Comparison of ENCODE assay signal across 8 cellular contexts in the genomic region with DNA sequence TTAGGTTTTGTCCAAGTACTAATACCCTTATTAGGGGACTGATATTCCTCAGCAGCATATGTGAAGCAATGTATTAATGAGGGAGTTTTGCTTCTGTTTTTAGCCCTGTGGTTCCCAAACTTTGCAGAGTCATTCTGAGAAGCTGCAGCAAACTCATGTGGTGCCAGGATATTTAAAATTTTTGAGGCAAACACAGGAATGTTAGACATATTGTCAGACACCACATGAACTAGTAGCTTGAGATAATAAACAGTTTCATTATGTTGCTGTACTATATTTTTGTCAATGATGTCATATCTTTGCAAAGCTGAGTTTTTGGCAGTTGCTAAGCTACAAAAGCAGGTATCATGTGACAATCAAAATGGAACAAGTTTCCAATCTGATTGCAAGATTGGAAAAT. TPM values are rescaled to one million over a fixed set of nuclear protein-coding genes. Genes with fewer than 3 reads are reported as not detected.
DNase-seq lines count a peak whose midpoint lies in the region; ATAC-seq, FAIRE-seq and TF ChIP-seq lines count a peak whose summit lies in the region.

No MANE protein-coding gene starts in this region.

- no TSS peak for BruUV-seq in HepG2 (replicated peaks; lab: Mats Ljungman, UMichigan)

- H3K9me2 ChIP-seq in SK-N-SH: no peaks in the 10 kb centered on the region

- intact Hi-C loops in HepG2 (cut with micrococcal nuclease; ENCODE audit: unreplicated experiment): no loop called here
- intact Hi-C loops in right cardiac atrium (cut with DNase I): no loop called here

- TF ChIP-seq EP300 in SK-N-SH (IDR thresholded peaks at IDR 0.05; ENCODE audit: borderline replicate concordance in 1 of 2, low read depth in 1 of 2, low read length in 1 of 2): no peak
- no peak for TF ChIP-seq EP300 in HepG2 (IDR thresholded peaks at IDR 0.05; ENCODE audit: low read depth in 2 of 2, low read length in 2 of 2)
- TF ChIP-seq EP300 in HepG2 (CRISPR knock-in tag; IDR thresholded peaks at IDR 0.05; ENCODE audit: borderline replicate concordance): no peak

- H3F3A ChIP-seq in SK-N-SH (replicated peaks; ENCODE audit: insufficient read depth): peaks cover 11% of the 10 kb centered on the region

- ATAC-seq in HG02678 (IDR thresholded peaks at IDR 0.05; ENCODE audit: unreplicated experiment) (peak; percentile 65), HepG2 (no peak), right cardiac atrium (no peak), HG03469 (IDR thresholded peaks at IDR 0.05; ENCODE audit: unreplicated experiment) (no peak)

- no peaks in the 10 kb centered on the region for H3K27me3 ChIP-seq in SK-N-SH (ENCODE audit: insufficient read depth)
- no peaks in the 10 kb centered on the region for H3K27me3 ChIP-seq in HepG2 (ENCODE audit: control insufficient read depth in 1 of 2, insufficient read depth in 2 of 2, low read length in 2 of 2)
- no peaks in the 10 kb centered on the region for H3K27me3 ChIP-seq in right cardiac atrium (ENCODE audit: control insufficient read depth, insufficient read depth)

- H3K9me3 ChIP-seq in SK-N-SH (no peaks in the 10 kb centered on the region), HepG2 (ENCODE audit: low read length) (no peaks in the 10 kb centered on the region), right cardiac atrium (ENCODE audit: control insufficient read depth, low read length) (no peaks in the 10 kb centered on the region)

- H4K20me1 ChIP-seq in SK-N-SH (ENCODE audit: insufficient read depth) (no peaks in the 10 kb centered on the region), HepG2 (ENCODE audit: insufficient read depth, low read length) (no peaks in the 10 kb centered on the region; the same call in 1 of the 2 replicates)

- CTCF ChIA-PET in SK-N-SH (lab: Yijun Ruan, JAX) (no interaction called here), HepG2 (lab: Yijun Ruan, JAX; ENCODE audit: low intra/inter-chr PET ratio, low total read pairs) (no interaction called here)

- FAIRE-seq in HepG2 (lab: Jason Lieb, UNC): no peak

- TF ChIP-seq POLR2A in HepG2 (IDR thresholded peaks at IDR 0.05; ENCODE audit: insufficient read depth in 1 of 2, low read depth in 2 of 2, low read length in 2 of 2): no peak

- H2AFZ ChIP-seq in SK-N-SH (ENCODE audit: low read depth) (0 out of 2 replicates have a peak overlapping the region, but pooled peaks have one; percentile 58), HepG2 (ENCODE audit: low read length) (no peak overlapping the region)

- H3K4me1 ChIP-seq in SK-N-SH (ENCODE audit: control insufficient read depth in 1 of 2, insufficient read depth in 2 of 2, low read depth in 1 of 2, low read length in 1 of 2): peaks cover 0 to 5% of the 10 kb centered on the region in 2 experiments; a peak in 2 of 4 replicates
- peaks cover 4% of the 10 kb centered on the region; the same call in 1 of the 2 replicates for H3K4me1 ChIP-seq in HepG2 (ENCODE audit: insufficient read depth, low read length)
- H3K4me1 ChIP-seq in right cardiac atrium (ENCODE audit: control insufficient read depth, insufficient read depth, low read length): peaks cover 1% of the 10 kb centered on the region

- H3K36me3 ChIP-seq in SK-N-SH (replicated peaks in 1 of 2; ENCODE audit: control insufficient read depth in 1 of 2, insufficient read depth in 2 of 2, low read length in 1 of 2) (peaks cover 11% of the 10 kb centered on the region in 2 experiments), HepG2 (replicated peaks in 1 of 2; ENCODE audit: control insufficient read depth in 1 of 2, insufficient read depth in 2 of 2, low read length in 2 of 2) (peaks cover 4 to 16% of the 10 kb centered on the region in 2 experiments)

- H3K4me2 ChIP-seq in SK-N-SH: peak overlapping the region; percentile 0; the same call in 1 of the 2 replicates
- H3K4me2 ChIP-seq in HepG2 (ENCODE audit: low read depth, low read length): no peak overlapping the region

- no peak for TF ChIP-seq CTCF in SK-N-SH (IDR thresholded peaks at IDR 0.05)
- TF ChIP-seq CTCF in HepG2 (CRISPR knock-in tag; IDR thresholded peaks at IDR 0.05): no peak

- H3K79me2 ChIP-seq in SK-N-SH (ENCODE audit: insufficient read depth): no peaks in the 10 kb centered on the region
- H3K79me2 ChIP-seq in HepG2 (ENCODE audit: insufficient read depth, low read length): no peaks in the 10 kb centered on the region

- peak overlapping the region; percentile 36; the same call in 1 of the 2 replicates for H3K9ac ChIP-seq in SK-N-SH
- no peak overlapping the region for H3K9ac ChIP-seq in HepG2 (ENCODE audit: insufficient read depth, low read depth, low read length)

- H3K27ac ChIP-seq in SK-N-SH (ENCODE audit: low read depth in 2 of 2, low read length in 1 of 2) (peak overlapping the region; percentile 73 to 86; a peak in 3 of 4 replicates), HepG2 (ENCODE audit: extremely low read length, insufficient read depth, low read length) (no peak overlapping the region), right cardiac atrium (ENCODE audit: low read length) (no peak overlapping the region)

- TF ChIP-seq RAD21 in SK-N-SH (IDR thresholded peaks at IDR 0.05; ENCODE audit: low read length) (no peak), HepG2 (CRISPR knock-in tag; IDR thresholded peaks at IDR 0.05) (no peak)

- in situ Hi-C loops in HepG2 (cut with HindIII; ENCODE audit: extremely low pct_ligation_motif_present, low pct_unique_long_range_greater_than_20kb): no loop called here

- DNase-seq in GF-D8 (lab: John Stamatoyannopoulos, UW) (peak; percentile 25), SK-N-SH (no peak), HepG2 (ENCODE audit: low spot score) (no peak), OCI-M2 (lab: John Stamatoyannopoulos, UW; ENCODE audit: unreplicated experiment) (no peak), right cardiac atrium (no peak)
- no peak for DNase-seq in stimulated activated CD4-positive, alpha-beta T cell treated with anti-CD3 and anti-CD28 coated beads, Interleukin-2, amount 100 ng/mL, for 24 hours

- POLR2A ChIA-PET in SK-N-SH (lab: Yijun Ruan, JAX): no interaction called here
- POLR2A ChIA-PET in HepG2 (lab: Yijun Ruan, JAX): no interaction called here

- H3K4me3 ChIP-seq in SK-N-SH (ENCODE audit: low read depth in 2 of 2, low read length in 1 of 2) (no peak overlapping the region), HepG2 (replicated peaks in 1 of 3; ENCODE audit: insufficient read depth in 1 of 3, low read depth in 2 of 3, low read length in 3 of 3) (no peak overlapping the region), right cardiac atrium (ENCODE audit: low read length) (no peak overlapping the region)

RNA-seq across cellular contexts. Expression of gene ATP6V1A, which starts 36.6 kb away (rescaled TPM):
- polyA plus RNA-seq in SK-N-SH (2012; rRNA removed) (12.1 and 16.7 TPM in 2 replicates), HepG2 (2011; rRNA removed) (21.7 and 23.4 TPM in 2 replicates), right cardiac atrium (9.1 TPM)
- polyA plus RNA-seq in SK-N-SH (2012; cell fraction: cytosol; rRNA removed): 18.4 and 18.8 TPM in 2 replicates
- 4.8 and 12.7 TPM in 2 replicates for polyA plus RNA-seq in SK-N-SH (2012; cell fraction: nucleus; rRNA removed)
- total RNA-seq in HepG2 (2016; rRNA removed; fragmentation: Illumina TruSeq; extraction: Trizol) (95.1 and 171 TPM in 2 replicates), right cardiac atrium (10 to 100 TPM; 24.0 to 29.0 (median 27.3) TPM)
- total RNA-seq in HepG2 (2016; cell fraction: cytosol; rRNA removed; fragmentation: Illumina TruSeq; extraction: Trizol; ENCODE audit: low read depth): 4.1 and 4.6 TPM in 2 replicates
- 94.7 and 166 TPM in 2 replicates for total RNA-seq in HepG2 (2016; cell fraction: insoluble cytoplasmic fraction; rRNA removed; fragmentation: Illumina TruSeq; extraction: Trizol)
- total RNA-seq in HepG2 (2016; cell fraction: membrane; rRNA removed; fragmentation: Illumina TruSeq; extraction: Trizol): 18.8 and 23.0 TPM in 2 replicates
- 48.7 and 55.1 TPM in 2 replicates for total RNA-seq in HepG2 (2016; cell fraction: nucleus; rRNA removed; fragmentation: Illumina TruSeq; extraction: Trizol)
- 10.7 and 17.6 TPM in 2 replicates for polyA plus RNA-seq in HepG2 (2011; cell fraction: cytosol; rRNA removed)
- 4.8 and 6.2 TPM in 2 replicates for polyA plus RNA-seq in HepG2 (2011; cell fraction: nucleus; rRNA removed)
- 17.0 and 26.8 TPM in 2 replicates for polyA plus RNA-seq in HepG2 (2012)
- polyA plus RNA-seq in HepG2 (2016; cell fraction: cytosol; fragmentation: Illumina TruSeq; extraction: Trizol; ENCODE audit: low read depth): 1.5 TPM in 2 replicates
- 61.1 and 63.7 TPM in 2 replicates for polyA plus RNA-seq in HepG2 (2016; cell fraction: insoluble cytoplasmic fraction; fragmentation: Illumina TruSeq; extraction: Trizol; ENCODE audit: low read depth)
- polyA plus RNA-seq in HepG2 (2016; cell fraction: membrane; fragmentation: Illumina TruSeq; extraction: Trizol; ENCODE audit: low read depth): 5.9 and 6.6 TPM in 2 replicates
- 37.6 and 38.2 TPM in 2 replicates for polyA plus RNA-seq in HepG2 (2016; cell fraction: nucleus; fragmentation: Illumina TruSeq; extraction: Trizol; ENCODE audit: insufficient read depth, low read depth)
- 33.3 and 77.8 TPM in 2 replicates for polyA minus RNA-seq in HepG2 (2011; rRNA and poly(A)+ RNA removed; ENCODE audit: low replicate concordance)
- polyA minus RNA-seq in HepG2 (2011; cell fraction: cytosol; rRNA and poly(A)+ RNA removed): 39.8 and 40.8 TPM in 2 replicates
- 19.3 and 28.3 TPM in 2 replicates for polyA minus RNA-seq in HepG2 (2011; cell fraction: nucleus; rRNA and poly(A)+ RNA removed)

RNA-seq across cellular contexts. Expression of gene NAA50, which starts 37.4 kb away (rescaled TPM):
- 39.6 and 79.5 TPM in 2 replicates for polyA plus RNA-seq in SK-N-SH (2012; rRNA removed)
- 45.7 and 51.6 TPM in 2 replicates for polyA plus RNA-seq in SK-N-SH (2012; cell fraction: cytosol; rRNA removed)
- polyA plus RNA-seq in SK-N-SH (2012; cell fraction: nucleus; rRNA removed): 33.1 and 50.0 TPM in 2 replicates
- 233 and 352 TPM in 2 replicates for total RNA-seq in HepG2 (2016; rRNA removed; fragmentation: Illumina TruSeq; extraction: Trizol)
- 12.6 and 14.6 TPM in 2 replicates for total RNA-seq in HepG2 (2016; cell fraction: cytosol; rRNA removed; fragmentation: Illumina TruSeq; extraction: Trizol; ENCODE audit: low read depth)
- total RNA-seq in HepG2 (2016; cell fraction: insoluble cytoplasmic fraction; rRNA removed; fragmentation: Illumina TruSeq; extraction: Trizol): 240 and 363 TPM in 2 replicates
- total RNA-seq in HepG2 (2016; cell fraction: membrane; rRNA removed; fragmentation: Illumina TruSeq; extraction: Trizol): 93.6 and 101 TPM in 2 replicates
- total RNA-seq in HepG2 (2016; cell fraction: nucleus; rRNA removed; fragmentation: Illumina TruSeq; extraction: Trizol): 92.1 and 103 TPM in 2 replicates
- polyA plus RNA-seq in HepG2 (2011; rRNA removed): 30.2 and 30.3 TPM in 2 replicates
- polyA plus RNA-seq in HepG2 (2011; cell fraction: cytosol; rRNA removed): 28.8 and 35.6 TPM in 2 replicates
- polyA plus RNA-seq in HepG2 (2011; cell fraction: nucleus; rRNA removed): 19.7 and 21.7 TPM in 2 replicates
- 89.2 and 99.4 TPM in 2 replicates for polyA plus RNA-seq in HepG2 (2012)
- polyA plus RNA-seq in HepG2 (2016; cell fraction: cytosol; fragmentation: Illumina TruSeq; extraction: Trizol; ENCODE audit: low read depth): 12.6 and 13.9 TPM in 2 replicates
- polyA plus RNA-seq in HepG2 (2016; cell fraction: insoluble cytoplasmic fraction; fragmentation: Illumina TruSeq; extraction: Trizol; ENCODE audit: low read depth): 253 and 261 TPM in 2 replicates
- 48.2 and 51.0 TPM in 2 replicates for polyA plus RNA-seq in HepG2 (2016; cell fraction: membrane; fragmentation: Illumina TruSeq; extraction: Trizol; ENCODE audit: low read depth)
- 111 TPM in 2 replicates for polyA plus RNA-seq in HepG2 (2016; cell fraction: nucleus; fragmentation: Illumina TruSeq; extraction: Trizol; ENCODE audit: insufficient read depth, low read depth)
- polyA minus RNA-seq in HepG2 (2011; rRNA and poly(A)+ RNA removed; ENCODE audit: low replicate concordance): 32.6 and 46.0 TPM in 2 replicates
- 49.0 and 66.5 TPM in 2 replicates for polyA minus RNA-seq in HepG2 (2011; cell fraction: cytosol; rRNA and poly(A)+ RNA removed)
- polyA minus RNA-seq in HepG2 (2011; cell fraction: nucleus; rRNA and poly(A)+ RNA removed): 21.6 and 26.0 TPM in 2 replicates
- 10 to 100 TPM; 61.8 to 91.7 (median 68.0) TPM for total RNA-seq in right cardiac atrium
- polyA plus RNA-seq in right cardiac atrium: 26.5 TPM

RNA-seq across cellular contexts. Expression of gene GRAMD1C, which starts 55.1 kb away (rescaled TPM):
- 1.2 and 1.3 TPM in 2 replicates for polyA plus RNA-seq in SK-N-SH (2012; rRNA removed)
- polyA plus RNA-seq in SK-N-SH (2012; cell fraction: cytosol; rRNA removed): 1.5 and 2.3 TPM in 2 replicates
- polyA plus RNA-seq in SK-N-SH (2012; cell fraction: nucleus; rRNA removed): 2.4 and 4.6 TPM in 2 replicates
- total RNA-seq in HepG2 (2016; rRNA removed; fragmentation: Illumina TruSeq; extraction: Trizol): not detected in 2 replicates
- not detected in 2 replicates for total RNA-seq in HepG2 (2016; cell fraction: cytosol; rRNA removed; fragmentation: Illumina TruSeq; extraction: Trizol; ENCODE audit: low read depth)
- total RNA-seq in HepG2 (2016; cell fraction: insoluble cytoplasmic fraction; rRNA removed; fragmentation: Illumina TruSeq; extraction: Trizol): 0.27 and 0.30 TPM in 2 replicates
- total RNA-seq in HepG2 (2016; cell fraction: membrane; rRNA removed; fragmentation: Illumina TruSeq; extraction: Trizol): not detected in 2 replicates
- total RNA-seq in HepG2 (2016; cell fraction: nucleus; rRNA removed; fragmentation: Illumina TruSeq; extraction: Trizol): not detected in 2 replicates
- polyA plus RNA-seq in HepG2 (2011; rRNA removed): 0.45 and 1.0 TPM in 2 replicates
- polyA plus RNA-seq in HepG2 (2011; cell fraction: cytosol; rRNA removed): 0.03 and 0.06 TPM in 2 replicates
- polyA plus RNA-seq in HepG2 (2011; cell fraction: nucleus; rRNA removed): 0.63 and 1.2 TPM in 2 replicates
- 0.16 and 0.31 TPM in 2 replicates for polyA plus RNA-seq in HepG2 (2012)
- not detected in 2 replicates for polyA plus RNA-seq in HepG2 (2016; cell fraction: cytosol; fragmentation: Illumina TruSeq; extraction: Trizol; ENCODE audit: low read depth)
- not detected in 2 replicates for polyA plus RNA-seq in HepG2 (2016; cell fraction: insoluble cytoplasmic fraction; fragmentation: Illumina TruSeq; extraction: Trizol; ENCODE audit: low read depth)
- polyA plus RNA-seq in HepG2 (2016; cell fraction: membrane; fragmentation: Illumina TruSeq; extraction: Trizol; ENCODE audit: low read depth): not detected in 2 replicates
- 0.12 TPM in 1 of 2 replicates, not detected in the other for polyA plus RNA-seq in HepG2 (2016; cell fraction: nucleus; fragmentation: Illumina TruSeq; extraction: Trizol; ENCODE audit: insufficient read depth, low read depth)
- 0.51 TPM in 1 of 2 replicates, not detected in the other for polyA minus RNA-seq in HepG2 (2011; rRNA and poly(A)+ RNA removed; ENCODE audit: low replicate concordance)
- polyA minus RNA-seq in HepG2 (2011; cell fraction: cytosol; rRNA and poly(A)+ RNA removed): not detected in 2 replicates
- polyA minus RNA-seq in HepG2 (2011; cell fraction: nucleus; rRNA and poly(A)+ RNA removed): 1.5 and 3.5 TPM in 2 replicates
- total RNA-seq in right cardiac atrium: 1 to 10 TPM in 3 of 4 donors, under 1 TPM in 1; 0.94 to 3.0 (median 1.8) TPM
- polyA plus RNA-seq in right cardiac atrium: 0.38 TPM

Comparison
In these comparisons a context has a peak if more than half of its experiments do, and no peak if none do; other contexts are left out.
1. H3K27ac ChIP-seq: peak in SK-N-SH (2 of 2); none in HepG2 (single experiment) and right cardiac atrium (single experiment).